In genomic region chr6:125267806-125268523, GRCh38 we compare ENCODE assay signal across 19 cellular contexts. TPM values are rescaled to one million over a fixed set of nuclear protein-coding genes. Genes with fewer than 3 reads are reported as not detected.
A peak's percentile ranks its signal among the peaks of the same experiment; 100 is the strongest.
DNase-seq lines count a peak whose midpoint lies in the region; ATAC-seq and TF ChIP-seq lines count a peak whose summit lies in the region.
"Had no signal": no experiment of that assay in that cellular context is flagged by ENCODE, and none has a peak within 500 bp of the region (broad histone marks: within the 10 kb centered on the region; RNA-seq: fewer than 3 reads in every experiment).

No MANE protein-coding gene starts in this region.

- CTCF ChIA-PET in mammary epithelial cell (lab: Charles Lee; ENCODE audit: low non-redundant PET) = interaction anchor here (0.6 kb wide), 1 partner anchor 716 kb away, joined by 8 read pairs; no protein-coding TSS in a partner anchor

- BruUV-seq in mammary epithelial cell (replicated peaks; lab: Mats Ljungman, UMichigan) = no TSS peak

- 83% methylated on average over 11 of the region's 12 CpGs for WGBS in mammary epithelial cell (ENCODE audit: low coverage, missing lambda C conversion rate)

- in situ Hi-C loops in mammary epithelial cell (cut with MboI; ENCODE audit: low sequenced_read_pairs in 2 of 2) = loop anchor here in 1 of 2 donors (25.0 kb wide), 1 partner anchor 106 kb away; the partner anchor contains the start of gene TPD52L1

- intact Hi-C loops in mammary epithelial cell (cut with micrococcal nuclease) (loop anchor here (2.0 kb wide), 1 partner anchor 75 kb away; no protein-coding TSS in a partner anchor), colonic mucosa (cut with DNase I) (no loop called here)

- ATAC-seq in DND-41 (ENCODE audit: insufficient read depth, low read depth) = 0 out of 3 replicates have a peak, but pooled peaks have one; percentile 22
- ATAC-seq: naive thymus-derived CD4-positive, alpha-beta T cell had no signal

- H3K4me1 ChIP-seq in DND-41 (ENCODE audit: insufficient read depth, low read length) = no peaks in the 10 kb centered on the region
- H3K4me1 ChIP-seq in mammary epithelial cell (ENCODE audit: insufficient read depth, low read length) = peaks cover 10% of the 10 kb centered on the region
- H3K4me1 ChIP-seq in colonic mucosa = no peaks in the 10 kb centered on the region
- H3K4me1 ChIP-seq: parathyroid adenoma, stomach had no signal

- no peak overlapping the region for H3K9ac ChIP-seq in DND-41 (ENCODE audit: low read depth, low read length)
- H3K9ac ChIP-seq in mammary epithelial cell (ENCODE audit: insufficient read depth, low read length) = no peak overlapping the region
- H3K9ac ChIP-seq in colonic mucosa (ENCODE audit: low read depth in 2 of 2, low read length in 2 of 2) = no peak overlapping the region
- H3K9ac ChIP-seq: parathyroid adenoma had no signal

- no peak overlapping the region for H3K4me3 ChIP-seq in DND-41 (ENCODE audit: low read depth in 1 of 2, low read length in 2 of 2)
- no peak overlapping the region for H3K4me3 ChIP-seq in mammary epithelial cell (replicated peaks in 1 of 3; ENCODE audit: insufficient read depth in 1 of 3, low read depth in 2 of 3, low read length in 3 of 3)
- no peak overlapping the region for H3K4me3 ChIP-seq in colonic mucosa
- H3K4me3 ChIP-seq: hepatocyte, stomach had no signal

- DNase-seq in DND-41 = no peak
- DNase-seq in LHCN-M2 (ENCODE audit: low read depth) = peak; percentile 27
- peak; percentile 63 for DNase-seq in mammary epithelial cell
- DNase-seq in kidney tubule cell (ENCODE audit: low spot score) = peak; percentile 51
- no peak for DNase-seq in mucosa of gallbladder (ENCODE audit: low spot score)
- DNase-seq in colonic mucosa = no peak
- no peak for DNase-seq in SHP77 treated with DMSO at 0.1 percent for 48 hours (lab: John Stamatoyannopoulos, UW)
- no peak for DNase-seq in AML-193 (lab: John Stamatoyannopoulos, UW)
- DNase-seq: activated CD4-positive, alpha-beta T cell treated with anti-CD3 and anti-CD28 coated beads, Interleukin-2, amount 10 ng/mL, durations not matched to agents 24 days and 14 days; activated gamma-delta T cell treated with Interleukin-2 at 50 U/mL for 16 hours; effector memory CD4-positive, alpha-beta T cell; islet precursor cell; naive thymus-derived CD4-positive, alpha-beta T cell; NCI-H1436 treated with DMSO at 0.1 percent for 48 hours; NCI-H446 treated with DMSO at 0.1 percent for 48 hours; stomach; trophoblast cell had no signal

- dilution Hi-C loops in mammary epithelial cell (cut with HindIII; ENCODE audit: low sequenced_read_pairs) = no loop called here

- TF ChIP-seq CTCF in DND-41 (IDR thresholded peaks at IDR 0.05; ENCODE audit: borderline replicate concordance, extremely low read depth, low read length, poor library complexity, severe bottlenecking) (no peak), mammary epithelial cell (conservative IDR thresholded peaks at IDR 0.05 in 1 of 2, IDR thresholded peaks at IDR 0.05 in 1 of 2; ENCODE audit: extremely low read depth in 1 of 2, insufficient read depth in 1 of 2, low read depth in 1 of 2, low read length in 2 of 2) (no peak), colonic mucosa (IDR thresholded peaks at IDR 0.05) (no peak)

- H3K27me3 ChIP-seq in DND-41 (ENCODE audit: insufficient read depth, low read length, poor library complexity) (no peaks in the 10 kb centered on the region), mammary epithelial cell (ENCODE audit: insufficient read depth, low read length) (no peaks in the 10 kb centered on the region), colonic mucosa (no peaks in the 10 kb centered on the region)
- H3K27me3 ChIP-seq: hepatocyte, stomach had no signal

- H3K79me2 ChIP-seq in DND-41 (ENCODE audit: insufficient read depth, low read length) (no peaks in the 10 kb centered on the region), mammary epithelial cell (ENCODE audit: insufficient read depth, low read length) (no peaks in the 10 kb centered on the region)
- H3K79me2 ChIP-seq: hepatocyte, parathyroid adenoma had no signal

- H2AFZ ChIP-seq in DND-41 (ENCODE audit: low read depth, low read length) (no peak overlapping the region), mammary epithelial cell (ENCODE audit: low read depth, low read length) (no peak overlapping the region)
- H2AFZ ChIP-seq: hepatocyte, parathyroid adenoma had no signal

- H3K9me3 ChIP-seq in DND-41 (ENCODE audit: insufficient read depth, low read length, severe bottlenecking) (no peaks in the 10 kb centered on the region), mammary epithelial cell (replicated peaks; ENCODE audit: insufficient read depth, low read length) (no peaks in the 10 kb centered on the region), colonic mucosa (no peaks in the 10 kb centered on the region)
- H3K9me3 ChIP-seq: stomach had no signal

- H3K4me2 ChIP-seq in DND-41 (ENCODE audit: insufficient read depth, low read length) = no peak overlapping the region
- H3K4me2 ChIP-seq in mammary epithelial cell (ENCODE audit: insufficient read depth, low read depth, low read length) = no peak overlapping the region
- H3K4me2 ChIP-seq: hepatocyte had no signal

- H3K36me3 ChIP-seq in DND-41 (ENCODE audit: insufficient read depth, low read length) (peaks cover 21% of the 10 kb centered on the region), mammary epithelial cell (ENCODE audit: insufficient read depth, low read length) (no peaks in the 10 kb centered on the region), colonic mucosa (no peaks in the 10 kb centered on the region)

- H4K20me1 ChIP-seq in DND-41 (ENCODE audit: insufficient read depth, low read length) = no peaks in the 10 kb centered on the region
- H4K20me1 ChIP-seq in mammary epithelial cell (ENCODE audit: insufficient read depth, low read length) = no peaks in the 10 kb centered on the region

- H3K27ac ChIP-seq in DND-41 (ENCODE audit: low read length) (no peak overlapping the region), mammary epithelial cell (ENCODE audit: insufficient read depth, low read depth, low read length) (no peak overlapping the region), colonic mucosa (no peak overlapping the region)
- H3K27ac ChIP-seq: hepatocyte, parathyroid adenoma, stomach had no signal

RNA-seq across cellular contexts. Expression of gene HDDC2, which starts 33.8 kb away (rescaled TPM):
- total RNA-seq in LHCN-M2 (2014; rRNA removed) (76.6 and 91.4 TPM in 2 replicates), mammary epithelial cell (10 to 100 TPM; 39.5 to 76.6 TPM), mucosa of gallbladder (47.2 TPM), colonic mucosa (10 to 100 TPM; 39.4 to 44.8 TPM)
- 129 TPM for polyA plus RNA-seq in LHCN-M2 (2012)
- polyA plus RNA-seq in mammary epithelial cell = 95.7 TPM
- polyA minus RNA-seq in mammary epithelial cell = 63.7 TPM

Comparison
In these comparisons a context has a peak if more than half of its experiments do, and no peak if none do; other contexts are left out.
1. DNase-seq: peak in LHCN-M2 (single experiment), mammary epithelial cell (single experiment) and kidney tubule cell (single experiment); none in DND-41 (single experiment), mucosa of gallbladder (single experiment), colonic mucosa (single experiment), SHP77 treated with DMSO at 0.1 percent for 48 hours (single experiment) and AML-193 (0 of 2).